Comparison of ENCODE assay signal across 8 cellular contexts in the genomic region with DNA sequence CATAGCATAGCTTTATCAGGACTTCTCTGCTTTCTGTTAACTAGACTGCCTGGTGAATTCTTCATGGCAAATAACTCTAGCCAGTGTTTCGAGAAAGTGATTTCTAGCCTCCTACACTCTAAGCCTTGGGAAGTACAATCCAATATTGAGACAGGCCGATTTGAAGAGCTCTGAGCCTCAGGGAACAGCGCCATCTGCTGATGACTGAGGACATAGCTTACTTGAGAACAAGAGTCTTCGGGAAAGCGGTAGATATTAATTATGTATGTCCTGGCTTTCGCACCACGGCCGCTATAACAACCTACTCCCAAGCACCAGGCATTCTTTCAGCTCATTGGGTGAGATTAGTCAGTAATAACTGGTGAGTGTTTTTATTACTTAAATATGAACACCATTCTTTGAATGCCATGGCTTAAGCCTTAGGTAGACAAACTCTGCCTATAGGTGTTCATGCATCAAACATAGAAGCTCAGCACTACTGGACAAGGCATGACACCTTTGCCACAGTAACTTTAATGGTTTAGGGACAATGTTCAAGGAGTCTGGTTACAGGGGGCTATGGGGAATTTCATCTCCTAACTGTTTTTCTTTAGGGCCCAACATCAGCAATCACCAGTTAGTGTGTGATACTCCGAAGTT.
DNase-seq lines count a peak whose midpoint lies in the region; ATAC-seq and TF ChIP-seq lines count a peak whose summit lies in the region.

No MANE protein-coding gene starts in this region.

- H3K4me3 ChIP-seq in esophagus muscularis mucosa, result no peak overlapping the region

- ATAC-seq in HG02678 (IDR thresholded peaks at IDR 0.05; ENCODE audit: unreplicated experiment), result peak; percentile 69
- no peak for ATAC-seq in HG02970 (IDR thresholded peaks at IDR 0.05; ENCODE audit: low FRiP score, unreplicated experiment)

- intact Hi-C loops in esophagus muscularis mucosa (cut with DNase I), result loop anchor here (2.0 to 10.0 kb wide), 2 partner anchors 521 to 1141 kb away; no protein-coding TSS in a partner anchor

- peak; percentile 53 to 80 (median 76) for TF ChIP-seq CTCF in esophagus muscularis mucosa (IDR thresholded peaks at IDR 0.05)

- no peak for TF ChIP-seq EP300 in esophagus muscularis mucosa (IDR thresholded peaks at IDR 0.05)

- H3K27ac ChIP-seq in esophagus muscularis mucosa (replicated peaks in 1 of 4), result no peak overlapping the region

- H3K4me1 ChIP-seq in esophagus muscularis mucosa, result peaks cover 0 to 7% (median 0%) of the 10 kb centered on the region in 4 donors

- no peaks in the 10 kb centered on the region for H3K36me3 ChIP-seq in esophagus muscularis mucosa

- H3K27me3 ChIP-seq in esophagus muscularis mucosa, result no peaks in the 10 kb centered on the region

- DNase-seq in stimulated activated CD4-positive, alpha-beta T cell treated with anti-CD3 and anti-CD28 coated beads, Interleukin-12 subunit alpha, Interleukin-12 subunit beta, amount 100 ng/mL, for 4 hours, result peak; percentile 0
- no peak for DNase-seq in stimulated activated CD4-positive, alpha-beta T cell treated with anti-CD3 and anti-CD28 coated beads, Interleukin-4, amount 100 ng/mL, for 4 hours
- peak; percentile 68 for DNase-seq in NCI-H1694 (lab: John Stamatoyannopoulos, UW)
- peak; percentile 22 to 70 for DNase-seq in SW 1271 (lab: John Stamatoyannopoulos, UW)
- no peak for DNase-seq in esophagus muscularis mucosa (ENCODE audit: extremely low spot score)
- DNase-seq in myocyte (ENCODE audit: low read depth), result peak; percentile 82

- no peaks in the 10 kb centered on the region for H3K9me3 ChIP-seq in esophagus muscularis mucosa

- whole genome bisulfite sequencing in esophagus muscularis mucosa, result 15% methylated on average over 9 of the region's 9 CpGs

- TF ChIP-seq POLR2A in esophagus muscularis mucosa (IDR thresholded peaks at IDR 0.05; ENCODE audit: low read depth), result no peak

Comparison
In these comparisons a context has a peak if more than half of its experiments do, and no peak if none do; other contexts are left out.
1. DNase-seq: peak in stimulated activated CD4-positive, alpha-beta T cell treated with anti-CD3 and anti-CD28 coated beads, Interleukin-12 subunit alpha, Interleukin-12 subunit beta, amount 100 ng/mL, for 4 hours (single experiment), NCI-H1694 (single experiment), SW 1271 (2 of 2) and myocyte (single experiment); none in stimulated activated CD4-positive, alpha-beta T cell treated with anti-CD3 and anti-CD28 coated beads, Interleukin-4, amount 100 ng/mL, for 4 hours (0 of 2) and esophagus muscularis mucosa (single experiment).